ENCODE assay signal across 13 cellular contexts in the genomic region with DNA sequence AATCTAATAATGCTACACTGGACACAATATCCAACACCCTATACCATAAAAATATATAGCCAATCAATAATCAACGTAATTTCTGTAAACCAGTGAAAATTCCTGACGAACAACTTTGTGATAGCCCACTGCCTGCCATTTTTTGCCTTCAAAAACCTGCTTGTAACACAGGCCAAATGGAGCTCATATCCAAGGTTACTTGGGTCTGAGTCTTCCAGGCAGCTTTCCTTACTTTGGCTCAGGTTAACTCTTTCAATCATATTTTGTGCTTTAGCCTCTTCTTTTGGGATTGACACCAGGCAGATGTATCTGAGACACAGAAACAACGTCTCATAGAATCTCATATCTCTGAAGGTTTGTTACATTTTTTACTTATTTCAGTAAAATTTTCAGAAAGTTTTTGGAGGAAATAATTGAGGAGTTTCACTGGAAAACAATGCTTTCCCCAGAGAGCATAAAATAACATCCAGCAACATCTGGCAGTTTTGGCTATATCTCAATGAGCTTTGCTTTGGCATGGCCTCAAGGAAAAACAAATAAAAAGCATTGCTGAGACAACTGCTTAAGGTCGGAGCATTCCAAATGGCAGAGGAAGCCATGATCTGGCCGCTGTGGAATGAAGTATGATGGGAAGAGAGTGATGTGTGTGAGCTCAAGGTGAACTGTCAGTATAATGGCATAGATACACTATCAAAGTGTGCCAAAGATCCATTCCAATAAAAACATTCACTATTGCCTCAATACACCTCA.
A peak's percentile ranks its signal among the peaks of the same experiment; 100 is the strongest.
DNase-seq lines count a peak whose midpoint lies in the region; ATAC-seq and TF ChIP-seq lines count a peak whose summit lies in the region.
"Had no signal": no experiment of that assay in that cellular context is flagged by ENCODE, and none has a peak within 500 bp of the region (broad histone marks: within the 10 kb centered on the region; RNA-seq: fewer than 3 reads in every experiment).

No MANE protein-coding gene starts in this region.

- no peaks in the 10 kb centered on the region for H3K79me2 ChIP-seq in neural progenitor cell (ENCODE audit: low read depth)

- H3K27ac Mint-ChIP-seq in HFFc6: peak overlapping the region; percentile 67
- no peak overlapping the region for H3K27ac Mint-ChIP-seq in neural progenitor cell
- no peak overlapping the region for H3K27ac Mint-ChIP-seq in T-cell
- H3K27ac Mint-ChIP-seq: progenitor cell of endocrine pancreas had no signal

- CTCF ChIA-PET in T-cell (lab: Charles Lee): no interaction called here

- no peaks in the 10 kb centered on the region for H3K36me3 ChIP-seq in heart left ventricle
- no peaks in the 10 kb centered on the region for H3K36me3 ChIP-seq in gastrocnemius medialis
- no peaks in the 10 kb centered on the region for H3K36me3 ChIP-seq in neural progenitor cell
- H3K36me3 ChIP-seq: esophagus squamous epithelium, WERI-Rb-1 had no signal

- H3K9me3 Mint-ChIP-seq in HFFc6: no peaks in the 10 kb centered on the region
- peaks cover 3% of the 10 kb centered on the region for H3K9me3 Mint-ChIP-seq in neural progenitor cell
- no peaks in the 10 kb centered on the region for H3K9me3 Mint-ChIP-seq in T-cell

- TF ChIP-seq POLR2A in heart left ventricle (IDR thresholded peaks at IDR 0.05) (no peak), gastrocnemius medialis (IDR thresholded peaks at IDR 0.05) (no peak)

- H3K4me2 ChIP-seq in neural progenitor cell: no peak overlapping the region

- in situ Hi-C loops in astrocyte of the cerebellum (cut with HindIII; ENCODE audit: low sequenced_read_pairs): no loop called here
- in situ Hi-C loops in gastrocnemius medialis (cut with MboI; ENCODE audit: low sequenced_read_pairs in 4 of 4): no loop called here

- intact Hi-C loops in heart left ventricle (cut with DNase I) (no loop called here), gastrocnemius medialis (cut with DNase I; ENCODE audit: low total_unique reads) (no loop called here)

- H3K4me1 Mint-ChIP-seq in HFFc6 (ENCODE audit: low read depth) (peaks cover 18% of the 10 kb centered on the region), neural progenitor cell (no peaks in the 10 kb centered on the region), T-cell (peaks cover 0 to 22% (median 17%) of the 10 kb centered on the region in 3 donors)

- H3K27ac ChIP-seq in heart left ventricle (peak overlapping the region in 4 of 12 donors; percentile 5 to 56 (median 30)), gastrocnemius medialis (no peak overlapping the region), neural progenitor cell (no peak overlapping the region)
- H3K27ac ChIP-seq: WERI-Rb-1 had no signal

- H3K4me3 Mint-ChIP-seq in HFFc6 (peak overlapping the region; percentile 23), neural progenitor cell (no peak overlapping the region), T-cell (no peak overlapping the region)

- POLR2A ChIA-PET in T-cell (lab: Charles Lee): no interaction called here

- H3K4me1 ChIP-seq in heart left ventricle: peaks cover 0 to 37% (median 2%) of the 10 kb centered on the region in 12 donors
- peaks cover 0 to 5% of the 10 kb centered on the region in 2 donors for H3K4me1 ChIP-seq in gastrocnemius medialis
- no peaks in the 10 kb centered on the region for H3K4me1 ChIP-seq in neural progenitor cell

- H3K9ac ChIP-seq in neural progenitor cell: no peak overlapping the region

- no peak for TF ChIP-seq CTCF in HFFc6 (IDR thresholded peaks at IDR 0.05)
- TF ChIP-seq CTCF in astrocyte of the cerebellum (IDR thresholded peaks at IDR 0.05; ENCODE audit: low read depth, low read length, missing control alignments): no peak
- TF ChIP-seq CTCF in heart left ventricle (IDR thresholded peaks at IDR 0.05): no peak
- TF ChIP-seq CTCF in gastrocnemius medialis (IDR thresholded peaks at IDR 0.05 in 4 of 5, conservative IDR thresholded peaks at IDR 0.05 in 1 of 5): no peak
- no peak for TF ChIP-seq CTCF in neural progenitor cell (IDR thresholded peaks at IDR 0.05)

- H3F3A ChIP-seq in neural progenitor cell (ENCODE audit: low read depth): no peaks in the 10 kb centered on the region

- WGBS in heart left ventricle, 4 donors: 40 to 59% (median 46%) methylated on average over 5 of the region's 5 CpGs

- H3K4me3 ChIP-seq in astrocyte of the cerebellum (ENCODE audit: low read depth, low read length): no peak overlapping the region
- H3K4me3 ChIP-seq in heart left ventricle: no peak overlapping the region
- no peak overlapping the region for H3K4me3 ChIP-seq in gastrocnemius medialis
- no peak overlapping the region for H3K4me3 ChIP-seq in neural progenitor cell
- H3K4me3 ChIP-seq: esophagus squamous epithelium had no signal

- ATAC-seq in heart left ventricle: peak; percentile 32 to 86 (median 72)
- peak in 1 of 2 donors; percentile 60 for ATAC-seq in gastrocnemius medialis
- ATAC-seq in T-cell (replicated peaks in 1 of 4): no peak

- H3K9me3 ChIP-seq in heart left ventricle: no peaks in the 10 kb centered on the region
- H3K9me3 ChIP-seq in gastrocnemius medialis: no peaks in the 10 kb centered on the region
- no peaks in the 10 kb centered on the region for H3K9me3 ChIP-seq in neural progenitor cell (ENCODE audit: low read depth)
- H3K9me3 ChIP-seq: esophagus squamous epithelium had no signal

- H2AFZ ChIP-seq in neural progenitor cell (replicated peaks): no peak overlapping the region

- DNase-seq in HFFc6 (peak; percentile 52), astrocyte of the cerebellum (ENCODE audit: low read depth) (peak; percentile 55), heart left ventricle (peak in 3 of 5 donors; percentile 20 to 29 (median 28)), gastrocnemius medialis (peak; percentile 2 to 15), kidney glomerular epithelial cell (lab: John Stamatoyannopoulos, UW) (no peak), KG1 (lab: John Stamatoyannopoulos, UW) (no peak), neural progenitor cell (ENCODE audit: low spot score) (no peak), T-cell (no peak)
- DNase-seq: DMS53, esophagus squamous epithelium, substantia nigra, WERI-Rb-1 had no signal

- no peaks in the 10 kb centered on the region for H3K27me3 Mint-ChIP-seq in HFFc6 (ENCODE audit: insufficient read depth)
- no peaks in the 10 kb centered on the region for H3K27me3 Mint-ChIP-seq in neural progenitor cell (ENCODE audit: insufficient read depth, low read depth)
- no peaks in the 10 kb centered on the region for H3K27me3 Mint-ChIP-seq in T-cell
- H3K27me3 Mint-ChIP-seq: progenitor cell of endocrine pancreas had no signal

- no peaks in the 10 kb centered on the region for H3K27me3 ChIP-seq in heart left ventricle
- H3K27me3 ChIP-seq in gastrocnemius medialis: no peaks in the 10 kb centered on the region
- H3K27me3 ChIP-seq in neural progenitor cell: no peaks in the 10 kb centered on the region
- H3K27me3 ChIP-seq: esophagus squamous epithelium had no signal

- no peaks in the 10 kb centered on the region for H4K20me1 ChIP-seq in neural progenitor cell (ENCODE audit: low read depth)

- H3K36me3 Mint-ChIP-seq in HFFc6 (ENCODE audit: low read depth) (no peaks in the 10 kb centered on the region), neural progenitor cell (no peaks in the 10 kb centered on the region), T-cell (peaks cover 7% of the 10 kb centered on the region)

Comparison
In these comparisons a context has a peak if more than half of its experiments do, and no peak if none do; other contexts are left out.
1. DNase-seq: peak in HFFc6 (single experiment), astrocyte of the cerebellum (single experiment), heart left ventricle (3 of 5) and gastrocnemius medialis (2 of 2); none in kidney glomerular epithelial cell (single experiment), KG1 (single experiment), neural progenitor cell (single experiment) and T-cell (0 of 34).
2. ATAC-seq: peak in heart left ventricle (4 of 4); none in T-cell (0 of 4).